1 cellular context compared by ENCODE assay signal in the genomic region with DNA sequence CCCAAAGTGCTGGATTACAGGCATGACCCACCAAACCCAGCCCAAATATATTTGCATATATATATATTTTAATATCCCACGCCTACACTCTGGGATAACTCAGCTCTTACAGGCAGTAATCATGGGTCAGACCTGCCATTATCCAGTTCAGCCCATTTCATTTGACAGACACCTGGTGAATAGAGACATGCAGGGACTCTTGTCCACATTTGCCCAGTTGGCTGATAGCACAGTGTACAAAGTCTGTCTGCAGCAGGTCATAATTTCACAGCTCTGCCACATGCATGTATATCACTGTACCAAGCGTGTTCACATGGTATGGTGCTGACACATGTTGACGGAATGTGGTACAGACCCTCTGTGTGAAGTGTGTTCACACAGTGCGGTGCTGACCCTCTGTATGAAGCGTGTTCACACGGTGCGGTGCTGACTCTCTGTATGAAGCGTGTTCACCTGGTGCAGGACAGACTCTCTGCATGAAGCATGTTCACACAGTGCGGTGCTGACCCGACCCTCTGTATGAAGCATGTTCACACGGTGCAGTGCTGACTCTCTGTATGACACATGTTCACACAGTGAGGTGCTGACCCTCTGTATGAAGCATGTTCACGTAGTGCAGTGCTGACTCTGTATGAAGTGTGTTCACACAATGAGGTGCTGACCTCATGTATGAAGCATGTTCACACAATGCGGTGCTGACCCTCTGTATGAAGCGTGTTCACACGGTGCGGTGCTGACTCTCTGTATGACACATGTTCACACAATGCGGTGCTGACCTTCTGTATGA.
A peak's percentile ranks its signal among the peaks of the same experiment; 100 is the strongest.
TF ChIP-seq lines count a peak whose summit lies in the region.

No MANE protein-coding gene starts in this region.

TF ChIP-seq in GM12878, 131 proteins besides CTCF, POLR2A, EP300 and RAD21:
- TF ChIP-seq BCL3 (IDR thresholded peaks at IDR 0.05; ENCODE audit: borderline replicate concordance, insufficient read depth, low read depth, low read length, poor library complexity, severe bottlenecking) (peak; percentile 4), JUND (IDR thresholded peaks at IDR 0.05; ENCODE audit: low read depth, low read length) (no peak), KAT2A (conservative IDR thresholded peaks at IDR 0.05; ENCODE audit: control insufficient read depth, low read depth, low read length) (no peak), PKNOX1 (IDR thresholded peaks at IDR 0.05) (peak; percentile 69), CHD1 (IDR thresholded peaks at IDR 0.05; ENCODE audit: low read depth, low read length) (no peak), PAX5 (IDR thresholded peaks at IDR 0.05; ENCODE audit: borderline replicate concordance, low read depth, low read length) (0 out of 2 replicates have a peak, but pooled peaks have one; percentile 59)
